Comparison of ENCODE assay signal across 16 cellular contexts in the genomic region with DNA sequence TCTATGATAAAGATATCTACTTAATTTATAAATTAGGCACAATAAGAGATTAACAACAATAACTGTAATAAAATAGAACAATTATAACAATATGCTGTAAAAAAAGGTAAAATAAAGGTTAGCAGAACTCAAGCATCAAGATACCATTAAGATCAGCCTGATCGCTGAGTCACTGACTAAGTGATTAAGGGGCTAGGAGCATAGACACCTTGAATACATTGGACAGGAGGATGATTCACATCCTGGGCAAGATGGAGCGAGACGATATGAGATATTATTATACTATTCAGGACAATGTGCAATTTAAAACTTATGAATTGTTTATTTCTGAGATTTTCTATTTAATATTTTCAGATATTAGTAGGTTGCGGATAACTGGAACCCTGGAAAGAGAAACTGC.
"Had no signal": no experiment of that assay in that cellular context is flagged by ENCODE, and none has a peak within 500 bp of the region (broad histone marks: within the 10 kb centered on the region; RNA-seq: fewer than 3 reads in every experiment).

No MANE protein-coding gene starts in this region.

- H3K4me3 ChIP-seq: dorsolateral prefrontal cortex, gastroesophageal sphincter, lung, thyroid gland had no signal

- H3K27me3 Mint-ChIP-seq: activated naive CD8-positive, alpha-beta T cell had no signal

- DNase-seq: activated CD4-positive, alpha-beta T cell treated with anti-CD3 and anti-CD28 coated beads, Interleukin-2, amount 50 U/mL, for 4 hours; amniotic stem cell; caudate nucleus; dorsolateral prefrontal cortex; immature natural killer cell; nephron progenitor cell; nucleus accumbens; retina; stimulated activated naive B cell treated with anti-CD40 and anti-IgM and Interleukin-4, amounts not matched to agents 10 μg/mL and 1 μg/mL and 100 μg/mL, for 72 hours; T-helper 2 cell; thyroid gland had no signal

- ATAC-seq: esophagus mucosa; gastroesophageal sphincter; left lobe of liver; stimulated activated naive B cell treated with anti-CD40 and anti-IgM and Interleukin-4, amounts not matched to agents 10 μg/mL and 1 μg/mL and 100 μg/mL, for 72 hours had no signal

- H3K27ac Mint-ChIP-seq: activated naive CD8-positive, alpha-beta T cell; immature natural killer cell; stimulated activated naive B cell treated with anti-CD40 and anti-IgM and Interleukin-4, amounts not matched to agents 10 μg/mL and 1 μg/mL and 100 μg/mL, for 72 hours had no signal

- H3K4me3 Mint-ChIP-seq: activated naive CD8-positive, alpha-beta T cell; immature natural killer cell; nephron progenitor cell; stimulated activated naive B cell treated with anti-CD40 and anti-IgM and Interleukin-4, amounts not matched to agents 10 μg/mL and 1 μg/mL and 100 μg/mL, for 72 hours had no signal

- H3K4me1 Mint-ChIP-seq: immature natural killer cell; nephron progenitor cell; stimulated activated naive B cell treated with anti-CD40 and anti-IgM and Interleukin-4, amounts not matched to agents 10 μg/mL and 1 μg/mL and 100 μg/mL, for 72 hours had no signal

- H3K9me3 Mint-ChIP-seq: nephron progenitor cell; stimulated activated naive B cell treated with anti-CD40 and anti-IgM and Interleukin-4, amounts not matched to agents 10 μg/mL and 1 μg/mL and 100 μg/mL, for 72 hours had no signal

- H3K36me3 Mint-ChIP-seq: activated naive CD8-positive, alpha-beta T cell; immature natural killer cell; stimulated activated naive B cell treated with anti-CD40 and anti-IgM and Interleukin-4, amounts not matched to agents 10 μg/mL and 1 μg/mL and 100 μg/mL, for 72 hours had no signal
